Comparison of ENCODE assay signal across 13 cellular contexts in genomic region chr6:100491947-100492670, GRCh38. TPM values are rescaled to one million over a fixed set of nuclear protein-coding genes. Genes with fewer than 3 reads are reported as not detected.
"Had no signal": no experiment of that assay in that cellular context is flagged by ENCODE, and none has a peak within 500 bp of the region (broad histone marks: within the 10 kb centered on the region; RNA-seq: fewer than 3 reads in every experiment).

No MANE protein-coding gene starts in this region.

- H3K27ac ChIP-seq: brain microvascular endothelial cell, WERI-Rb-1 had no signal

- H3K4me3 Mint-ChIP-seq: activated T-cell treated with anti-CD3 and anti-CD28 coated beads, Interleukin-2, amount 50 U/mL, for 72 hours; naive thymus-derived CD8-positive, alpha-beta T cell had no signal

- H3K36me3 ChIP-seq: brain microvascular endothelial cell, WERI-Rb-1 had no signal

- H3K4me1 Mint-ChIP-seq: naive thymus-derived CD8-positive, alpha-beta T cell had no signal

- H3K27ac Mint-ChIP-seq: activated T-cell treated with anti-CD3 and anti-CD28 coated beads, Interleukin-2, amount 50 U/mL, for 72 hours had no signal

- H3K27me3 ChIP-seq: brain microvascular endothelial cell had no signal

- ATAC-seq: activated T-cell treated with anti-CD3 and anti-CD28 coated beads, Interleukin-2, amount 50 U/mL, for 72 hours; naive thymus-derived CD8-positive, alpha-beta T cell had no signal

- DNase-seq: activated CD4-positive, alpha-beta T cell treated with anti-CD3 and anti-CD28 coated beads, Interleukin-2, amount 50 U/mL, for 4 hours; activated effector memory CD4-positive, alpha-beta T cell treated with anti-CD3 and anti-CD28 coated beads, Interleukin-2, amount 50 U/mL, for 16 hours; activated naive CD4-positive, alpha-beta T cell treated with anti-CD3 and anti-CD28 coated beads, Interleukin-2, amount 50 U/mL, for 16 hours; activated T-cell treated with anti-CD3 and anti-CD28 coated beads, Interleukin-2, amount 50 U/mL, for 72 hours; aorta; brain microvascular endothelial cell; central memory CD4-positive, alpha-beta T cell; naive thymus-derived CD8-positive, alpha-beta T cell; stimulated activated naive CD4-positive, alpha-beta T cell; WERI-Rb-1 had no signal

RNA-seq across cellular contexts. Expression of gene SIM1, which starts 27.4 kb away (rescaled TPM):
- total RNA-seq: activated CD8-positive, alpha-beta memory T cell treated with anti-CD3 and anti-CD28 coated beads for 36 hours; frontal cortex; mesenteric fat pad; naive thymus-derived CD8-positive, alpha-beta T cell had no signal
